In the genomic region with DNA sequence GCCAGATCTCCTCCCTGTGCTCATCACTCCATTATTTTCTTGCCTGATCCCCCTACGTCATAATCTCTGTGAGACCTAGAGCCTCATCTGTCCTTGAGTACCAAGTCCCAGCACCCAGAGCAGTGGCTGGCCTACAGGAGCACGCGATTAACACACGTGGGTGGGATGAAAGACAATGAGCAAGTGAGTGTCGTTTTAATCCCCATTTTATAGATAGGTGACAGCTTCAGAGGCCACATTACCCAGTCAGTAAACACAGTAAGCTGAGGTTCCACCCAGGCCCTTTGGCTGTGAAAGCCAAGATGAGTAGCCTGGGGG, we compare ENCODE assay signal across 1 cellular context.
A peak's percentile ranks its signal among the peaks of the same experiment; 100 is the strongest.
TF ChIP-seq lines count a peak whose summit lies in the region.

No MANE protein-coding gene starts in this region.

TF ChIP-seq in K562, 482 proteins besides CTCF, POLR2A, EP300 and RAD21:
- TF ChIP-seq ZBTB8A (IDR thresholded peaks at IDR 0.05; ENCODE audit: partially characterized antibody): no peak
- TF ChIP-seq CEBPB (tag; IDR thresholded peaks at IDR 0.05): peak; percentile 10; the same call in 1 of the 2 replicates
- TF ChIP-seq, protein P1, sequence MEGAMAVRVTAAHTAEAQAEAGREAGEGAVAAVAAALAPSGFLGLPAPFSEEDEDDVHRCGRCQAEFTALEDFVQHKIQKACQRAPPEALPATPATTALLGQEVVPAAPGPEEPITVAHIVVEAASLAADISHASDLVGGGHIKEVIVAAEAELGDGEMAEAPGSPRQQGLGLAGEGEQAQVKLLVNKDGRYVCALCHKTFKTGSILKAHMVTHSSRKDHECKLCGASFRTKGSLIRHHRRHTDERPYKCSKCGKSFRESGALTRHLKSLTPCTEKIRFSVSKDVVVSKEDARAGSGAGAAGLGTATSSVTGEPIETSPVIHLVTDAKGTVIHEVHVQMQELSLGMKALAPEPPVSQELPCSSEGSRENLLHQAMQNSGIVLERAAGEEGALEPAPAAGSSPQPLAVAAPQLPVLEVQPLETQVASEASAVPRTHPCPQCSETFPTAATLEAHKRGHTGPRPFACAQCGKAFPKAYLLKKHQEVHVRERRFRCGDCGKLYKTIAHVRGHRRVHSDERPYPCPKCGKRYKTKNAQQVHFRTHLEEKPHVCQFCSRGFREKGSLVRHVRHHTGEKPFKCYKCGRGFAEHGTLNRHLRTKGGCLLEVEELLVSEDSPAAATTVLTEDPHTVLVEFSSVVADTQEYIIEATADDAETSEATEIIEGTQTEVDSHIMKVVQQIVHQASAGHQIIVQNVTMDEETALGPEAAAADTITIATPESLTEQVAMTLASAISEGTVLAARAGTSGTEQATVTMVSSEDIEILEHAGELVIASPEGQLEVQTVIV (CRISPR knock-in tag; IDR thresholded peaks at IDR 0.05; ENCODE audit: borderline replicate concordance): no peak
- peak; percentile 41; the same call in 1 of the 2 replicates for TF ChIP-seq RBFOX2 (IDR thresholded peaks at IDR 0.05; ENCODE audit: low read depth, low read length)
- TF ChIP-seq NR2C2 (CRISPR knock-in tag; IDR thresholded peaks at IDR 0.05): no peak
- no peak for TF ChIP-seq NR2C2 (tag; IDR thresholded peaks at IDR 0.05)
- TF ChIP-seq, protein P2, sequence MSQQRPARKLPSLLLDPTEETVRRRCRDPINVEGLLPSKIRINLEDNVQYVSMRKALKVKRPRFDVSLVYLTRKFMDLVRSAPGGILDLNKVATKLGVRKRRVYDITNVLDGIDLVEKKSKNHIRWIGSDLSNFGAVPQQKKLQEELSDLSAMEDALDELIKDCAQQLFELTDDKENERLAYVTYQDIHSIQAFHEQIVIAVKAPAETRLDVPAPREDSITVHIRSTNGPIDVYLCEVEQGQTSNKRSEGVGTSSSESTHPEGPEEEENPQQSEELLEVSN (IDR thresholded peaks at IDR 0.05; ENCODE audit: borderline replicate concordance in 1 of 2, extremely low read depth in 1 of 2, insufficient read depth in 1 of 2, insufficient read length in 1 of 2, low read depth in 1 of 2, low read length in 1 of 2, poor library complexity in 1 of 2, severe bottlenecking in 1 of 2): peak in 1 of 2 experiments; percentile 23
